1 cellular context compared by ENCODE assay signal in the genomic region with DNA sequence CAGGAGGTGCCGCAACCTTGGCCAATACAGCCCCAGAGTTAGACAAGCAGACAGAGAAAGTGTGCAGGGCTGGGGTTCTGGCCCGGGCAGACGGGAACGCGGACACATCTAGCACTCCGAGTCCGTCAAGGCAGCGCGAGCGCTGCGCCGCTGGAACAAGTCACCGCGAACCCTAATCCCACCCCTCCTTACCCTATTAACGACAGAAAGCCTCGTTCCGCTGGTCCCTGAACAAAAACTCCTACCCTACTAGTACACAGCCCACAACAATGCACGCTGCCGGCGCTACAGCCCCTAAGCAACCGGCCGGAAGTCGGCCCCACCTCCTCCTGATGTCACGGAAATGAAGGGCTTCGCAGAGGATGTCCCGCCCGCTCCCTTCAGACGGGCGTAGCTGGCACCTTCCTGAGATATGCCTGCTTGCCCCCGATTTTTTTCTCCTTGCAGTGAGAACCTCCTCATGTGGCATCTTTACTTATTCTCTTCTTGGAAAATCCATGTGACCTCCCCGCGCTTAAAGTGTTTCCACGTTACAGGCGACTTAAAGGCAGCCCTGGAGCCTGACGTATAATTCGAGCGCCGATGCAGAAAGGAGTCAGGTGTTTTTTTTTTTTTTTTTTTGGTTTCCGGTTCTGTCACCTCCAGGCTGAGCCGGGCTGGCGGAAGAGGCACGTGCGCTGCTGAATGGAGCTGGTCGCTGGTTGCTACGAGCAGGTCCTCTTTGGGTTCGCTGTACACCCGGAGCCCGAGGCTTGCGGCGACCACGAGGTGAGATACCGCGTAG.
TF ChIP-seq lines count a peak whose summit lies in the region.

A gene (minus strand): TSS at position 315 of the 784 bp plus-strand sequence. CDS start 7,066 bp downstream, outside the sequence.
A gene with protein sequence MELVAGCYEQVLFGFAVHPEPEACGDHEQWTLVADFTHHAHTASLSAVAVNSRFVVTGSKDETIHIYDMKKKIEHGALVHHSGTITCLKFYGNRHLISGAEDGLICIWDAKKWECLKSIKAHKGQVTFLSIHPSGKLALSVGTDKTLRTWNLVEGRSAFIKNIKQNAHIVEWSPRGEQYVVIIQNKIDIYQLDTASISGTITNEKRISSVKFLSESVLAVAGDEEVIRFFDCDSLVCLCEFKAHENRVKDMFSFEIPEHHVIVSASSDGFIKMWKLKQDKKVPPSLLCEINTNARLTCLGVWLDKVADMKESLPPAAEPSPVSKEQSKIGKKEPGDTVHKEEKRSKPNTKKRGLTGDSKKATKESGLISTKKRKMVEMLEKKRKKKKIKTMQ (plus strand): TSS at position 671 of the 784 bp plus-strand sequence. CDS start 14 bp downstream, at position 685.

TF ChIP-seq in HepG2, 621 proteins besides CTCF, POLR2A, EP300 and RAD21 (continued from another document and continues in another):
- TF ChIP-seq, protein P1, sequence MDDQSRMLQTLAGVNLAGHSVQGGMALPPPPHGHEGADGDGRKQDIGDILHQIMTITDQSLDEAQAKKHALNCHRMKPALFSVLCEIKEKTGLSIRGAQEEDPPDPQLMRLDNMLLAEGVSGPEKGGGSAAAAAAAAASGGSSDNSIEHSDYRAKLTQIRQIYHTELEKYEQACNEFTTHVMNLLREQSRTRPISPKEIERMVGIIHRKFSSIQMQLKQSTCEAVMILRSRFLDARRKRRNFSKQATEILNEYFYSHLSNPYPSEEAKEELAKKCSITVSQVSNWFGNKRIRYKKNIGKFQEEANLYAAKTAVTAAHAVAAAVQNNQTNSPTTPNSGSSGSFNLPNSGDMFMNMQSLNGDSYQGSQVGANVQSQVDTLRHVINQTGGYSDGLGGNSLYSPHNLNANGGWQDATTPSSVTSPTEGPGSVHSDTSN (CRISPR knock-in tag; IDR thresholded peaks at IDR 0.05; ENCODE audit: borderline replicate concordance), result no peak
- TF ChIP-seq, protein P2, sequence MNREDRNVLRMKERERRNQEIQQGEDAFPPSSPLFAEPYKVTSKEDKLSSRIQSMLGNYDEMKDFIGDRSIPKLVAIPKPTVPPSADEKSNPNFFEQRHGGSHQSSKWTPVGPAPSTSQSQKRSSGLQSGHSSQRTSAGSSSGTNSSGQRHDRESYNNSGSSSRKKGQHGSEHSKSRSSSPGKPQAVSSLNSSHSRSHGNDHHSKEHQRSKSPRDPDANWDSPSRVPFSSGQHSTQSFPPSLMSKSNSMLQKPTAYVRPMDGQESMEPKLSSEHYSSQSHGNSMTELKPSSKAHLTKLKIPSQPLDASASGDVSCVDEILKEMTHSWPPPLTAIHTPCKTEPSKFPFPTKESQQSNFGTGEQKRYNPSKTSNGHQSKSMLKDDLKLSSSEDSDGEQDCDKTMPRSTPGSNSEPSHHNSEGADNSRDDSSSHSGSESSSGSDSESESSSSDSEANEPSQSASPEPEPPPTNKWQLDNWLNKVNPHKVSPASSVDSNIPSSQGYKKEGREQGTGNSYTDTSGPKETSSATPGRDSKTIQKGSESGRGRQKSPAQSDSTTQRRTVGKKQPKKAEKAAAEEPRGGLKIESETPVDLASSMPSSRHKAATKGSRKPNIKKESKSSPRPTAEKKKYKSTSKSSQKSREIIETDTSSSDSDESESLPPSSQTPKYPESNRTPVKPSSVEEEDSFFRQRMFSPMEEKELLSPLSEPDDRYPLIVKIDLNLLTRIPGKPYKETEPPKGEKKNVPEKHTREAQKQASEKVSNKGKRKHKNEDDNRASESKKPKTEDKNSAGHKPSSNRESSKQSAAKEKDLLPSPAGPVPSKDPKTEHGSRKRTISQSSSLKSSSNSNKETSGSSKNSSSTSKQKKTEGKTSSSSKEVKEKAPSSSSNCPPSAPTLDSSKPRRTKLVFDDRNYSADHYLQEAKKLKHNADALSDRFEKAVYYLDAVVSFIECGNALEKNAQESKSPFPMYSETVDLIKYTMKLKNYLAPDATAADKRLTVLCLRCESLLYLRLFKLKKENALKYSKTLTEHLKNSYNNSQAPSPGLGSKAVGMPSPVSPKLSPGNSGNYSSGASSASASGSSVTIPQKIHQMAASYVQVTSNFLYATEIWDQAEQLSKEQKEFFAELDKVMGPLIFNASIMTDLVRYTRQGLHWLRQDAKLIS (CRISPR knock-in tag; IDR thresholded peaks at IDR 0.05), result no peak; the same call in 1 of the 2 replicates
- TF ChIP-seq MED13 (CRISPR knock-in tag; IDR thresholded peaks at IDR 0.05) (no peak), CEBPG (CRISPR knock-in tag; IDR thresholded peaks at IDR 0.05) (no peak), ZNF616 (CRISPR knock-in tag; IDR thresholded peaks at IDR 0.05; ENCODE audit: low read depth) (no peak), ZNF772 (CRISPR knock-in tag; IDR thresholded peaks at IDR 0.05) (0 out of 2 replicates have a peak, but pooled peaks have one; percentile 27), MIER2 (CRISPR knock-in tag; IDR thresholded peaks at IDR 0.05) (peak; percentile 41; the same call in 1 of the 2 replicates), NR2F1 (CRISPR knock-in tag; IDR thresholded peaks at IDR 0.05) (0 out of 4 replicates have a peak, but pooled peaks of 1 of the 2 experiments have one; percentile 21), TOPORS (CRISPR knock-in tag; IDR thresholded peaks at IDR 0.05) (peak; percentile 89), TCF7 (IDR thresholded peaks at IDR 0.05; ENCODE audit: low read depth) (no peak; the same call in 1 of the 2 replicates), GTF3A (CRISPR knock-in tag; conservative IDR thresholded peaks at IDR 0.05) (no peak), ZNF615 (CRISPR knock-in tag; IDR thresholded peaks at IDR 0.05; ENCODE audit: borderline replicate concordance) (peak; percentile 90), TP53 (CRISPR knock-in tag; conservative IDR thresholded peaks at IDR 0.05) (no peak; the same call in none of the 2 replicates), ZSCAN12 (CRISPR knock-in tag; IDR thresholded peaks at IDR 0.05) (peak; percentile 66; the same call in 1 of the 2 replicates), SP4 (CRISPR knock-in tag; IDR thresholded peaks at IDR 0.05) (peak; percentile 79; the same call in 1 of the 2 replicates), ARID2 (CRISPR knock-in tag; IDR thresholded peaks at IDR 0.05; ENCODE audit: borderline replicate concordance) (peak; percentile 87), ZNF713 (CRISPR knock-in tag; IDR thresholded peaks at IDR 0.05) (peak; percentile 50; the same call in 1 of the 2 replicates), ZFP90 (CRISPR knock-in tag; IDR thresholded peaks at IDR 0.05; ENCODE audit: borderline replicate concordance) (peak; percentile 83; the same call in 1 of the 2 replicates), ZNF256 (CRISPR knock-in tag; conservative IDR thresholded peaks at IDR 0.05) (0 out of 2 replicates have a peak, but pooled peaks have one; percentile 45), KDM5A (IDR thresholded peaks at IDR 0.05; ENCODE audit: borderline replicate concordance, low read length) (peak; percentile 94; the same call in 1 of the 2 replicates), KLF15 (CRISPR knock-in tag; IDR thresholded peaks at IDR 0.05; ENCODE audit: borderline replicate concordance) (peak; percentile 70; the same call in 1 of the 2 replicates), ZNF777 (CRISPR knock-in tag; IDR thresholded peaks at IDR 0.05) (peak; percentile 74), MIER3 (CRISPR knock-in tag; IDR thresholded peaks at IDR 0.05; ENCODE audit: borderline replicate concordance) (no peak; the same call in 1 of the 2 replicates), ZNF724P (CRISPR knock-in tag; IDR thresholded peaks at IDR 0.05; ENCODE audit: borderline replicate concordance) (no peak), PHB2 (IDR thresholded peaks at IDR 0.05; ENCODE audit: partially characterized antibody) (no peak), TBX3 (IDR thresholded peaks at IDR 0.05; ENCODE audit: borderline replicate concordance) (peak; percentile 82; the same call in 1 of the 2 replicates), SP5 (CRISPR knock-in tag; IDR thresholded peaks at IDR 0.05; ENCODE audit: borderline replicate concordance, low read depth) (peak; percentile 51; the same call in 1 of the 2 replicates), FOXP1 (IDR thresholded peaks at IDR 0.05) (no peak), FOXP1 (CRISPR knock-in tag; IDR thresholded peaks at IDR 0.05) (no peak), ZC3H13 (CRISPR knock-in tag; IDR thresholded peaks at IDR 0.05) (no peak), FOXK1 (CRISPR knock-in tag; IDR thresholded peaks at IDR 0.05; ENCODE audit: borderline replicate concordance, low read depth) (peak; percentile 92)
- TF ChIP-seq, protein P3, sequence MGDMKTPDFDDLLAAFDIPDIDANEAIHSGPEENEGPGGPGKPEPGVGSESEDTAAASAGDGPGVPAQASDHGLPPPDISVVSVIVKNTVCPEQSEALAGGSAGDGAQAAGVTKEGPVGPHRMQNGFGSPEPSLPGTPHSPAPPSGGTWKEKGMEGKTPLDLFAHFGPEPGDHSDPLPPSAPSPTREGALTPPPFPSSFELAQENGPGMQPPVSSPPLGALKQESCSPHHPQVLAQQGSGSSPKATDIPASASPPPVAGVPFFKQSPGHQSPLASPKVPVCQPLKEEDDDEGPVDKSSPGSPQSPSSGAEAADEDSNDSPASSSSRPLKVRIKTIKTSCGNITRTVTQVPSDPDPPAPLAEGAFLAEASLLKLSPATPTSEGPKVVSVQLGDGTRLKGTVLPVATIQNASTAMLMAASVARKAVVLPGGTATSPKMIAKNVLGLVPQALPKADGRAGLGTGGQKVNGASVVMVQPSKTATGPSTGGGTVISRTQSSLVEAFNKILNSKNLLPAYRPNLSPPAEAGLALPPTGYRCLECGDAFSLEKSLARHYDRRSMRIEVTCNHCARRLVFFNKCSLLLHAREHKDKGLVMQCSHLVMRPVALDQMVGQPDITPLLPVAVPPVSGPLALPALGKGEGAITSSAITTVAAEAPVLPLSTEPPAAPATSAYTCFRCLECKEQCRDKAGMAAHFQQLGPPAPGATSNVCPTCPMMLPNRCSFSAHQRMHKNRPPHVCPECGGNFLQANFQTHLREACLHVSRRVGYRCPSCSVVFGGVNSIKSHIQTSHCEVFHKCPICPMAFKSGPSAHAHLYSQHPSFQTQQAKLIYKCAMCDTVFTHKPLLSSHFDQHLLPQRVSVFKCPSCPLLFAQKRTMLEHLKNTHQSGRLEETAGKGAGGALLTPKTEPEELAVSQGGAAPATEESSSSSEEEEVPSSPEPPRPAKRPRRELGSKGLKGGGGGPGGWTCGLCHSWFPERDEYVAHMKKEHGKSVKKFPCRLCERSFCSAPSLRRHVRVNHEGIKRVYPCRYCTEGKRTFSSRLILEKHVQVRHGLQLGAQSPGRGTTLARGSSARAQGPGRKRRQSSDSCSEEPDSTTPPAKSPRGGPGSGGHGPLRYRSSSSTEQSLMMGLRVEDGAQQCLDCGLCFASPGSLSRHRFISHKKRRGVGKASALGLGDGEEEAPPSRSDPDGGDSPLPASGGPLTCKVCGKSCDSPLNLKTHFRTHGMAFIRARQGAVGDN (CRISPR knock-in tag; IDR thresholded peaks at IDR 0.05), result peak; percentile 87
- TF ChIP-seq, protein P4, sequence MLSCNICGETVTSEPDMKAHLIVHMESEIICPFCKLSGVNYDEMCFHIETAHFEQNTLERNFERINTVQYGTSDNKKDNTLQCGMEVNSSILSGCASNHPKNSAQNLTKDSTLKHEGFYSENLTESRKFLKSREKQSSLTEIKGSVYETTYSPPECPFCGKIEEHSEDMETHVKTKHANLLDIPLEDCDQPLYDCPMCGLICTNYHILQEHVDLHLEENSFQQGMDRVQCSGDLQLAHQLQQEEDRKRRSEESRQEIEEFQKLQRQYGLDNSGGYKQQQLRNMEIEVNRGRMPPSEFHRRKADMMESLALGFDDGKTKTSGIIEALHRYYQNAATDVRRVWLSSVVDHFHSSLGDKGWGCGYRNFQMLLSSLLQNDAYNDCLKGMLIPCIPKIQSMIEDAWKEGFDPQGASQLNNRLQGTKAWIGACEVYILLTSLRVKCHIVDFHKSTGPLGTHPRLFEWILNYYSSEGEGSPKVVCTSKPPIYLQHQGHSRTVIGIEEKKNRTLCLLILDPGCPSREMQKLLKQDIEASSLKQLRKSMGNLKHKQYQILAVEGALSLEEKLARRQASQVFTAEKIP (CRISPR knock-in tag; IDR thresholded peaks at IDR 0.05; ENCODE audit: borderline replicate concordance), result no peak
- TF ChIP-seq, protein P5, sequence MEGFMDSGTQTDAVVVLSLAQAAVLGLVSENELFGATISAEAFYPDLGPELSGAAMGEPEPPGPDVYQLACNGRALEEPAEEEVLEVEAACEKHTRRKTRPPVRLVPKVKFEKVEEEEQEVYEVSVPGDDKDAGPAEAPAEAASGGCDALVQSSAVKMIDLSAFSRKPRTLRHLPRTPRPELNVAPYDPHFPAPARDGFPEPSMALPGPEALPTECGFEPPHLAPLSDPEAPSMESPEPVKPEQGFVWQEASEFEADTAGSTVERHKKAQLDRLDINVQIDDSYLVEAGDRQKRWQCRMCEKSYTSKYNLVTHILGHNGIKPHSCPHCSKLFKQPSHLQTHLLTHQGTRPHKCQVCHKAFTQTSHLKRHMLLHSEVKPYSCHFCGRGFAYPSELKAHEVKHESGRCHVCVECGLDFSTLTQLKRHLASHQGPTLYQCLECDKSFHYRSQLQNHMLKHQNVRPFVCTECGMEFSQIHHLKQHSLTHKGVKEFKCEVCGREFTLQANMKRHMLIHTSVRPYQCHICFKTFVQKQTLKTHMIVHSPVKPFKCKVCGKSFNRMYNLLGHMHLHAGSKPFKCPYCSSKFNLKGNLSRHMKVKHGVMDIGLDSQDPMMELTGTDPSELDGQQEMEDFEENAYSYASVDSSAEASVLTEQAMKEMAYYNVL (CRISPR knock-in tag; IDR thresholded peaks at IDR 0.05; ENCODE audit: borderline replicate concordance), result no peak
- TF ChIP-seq, protein P6, sequence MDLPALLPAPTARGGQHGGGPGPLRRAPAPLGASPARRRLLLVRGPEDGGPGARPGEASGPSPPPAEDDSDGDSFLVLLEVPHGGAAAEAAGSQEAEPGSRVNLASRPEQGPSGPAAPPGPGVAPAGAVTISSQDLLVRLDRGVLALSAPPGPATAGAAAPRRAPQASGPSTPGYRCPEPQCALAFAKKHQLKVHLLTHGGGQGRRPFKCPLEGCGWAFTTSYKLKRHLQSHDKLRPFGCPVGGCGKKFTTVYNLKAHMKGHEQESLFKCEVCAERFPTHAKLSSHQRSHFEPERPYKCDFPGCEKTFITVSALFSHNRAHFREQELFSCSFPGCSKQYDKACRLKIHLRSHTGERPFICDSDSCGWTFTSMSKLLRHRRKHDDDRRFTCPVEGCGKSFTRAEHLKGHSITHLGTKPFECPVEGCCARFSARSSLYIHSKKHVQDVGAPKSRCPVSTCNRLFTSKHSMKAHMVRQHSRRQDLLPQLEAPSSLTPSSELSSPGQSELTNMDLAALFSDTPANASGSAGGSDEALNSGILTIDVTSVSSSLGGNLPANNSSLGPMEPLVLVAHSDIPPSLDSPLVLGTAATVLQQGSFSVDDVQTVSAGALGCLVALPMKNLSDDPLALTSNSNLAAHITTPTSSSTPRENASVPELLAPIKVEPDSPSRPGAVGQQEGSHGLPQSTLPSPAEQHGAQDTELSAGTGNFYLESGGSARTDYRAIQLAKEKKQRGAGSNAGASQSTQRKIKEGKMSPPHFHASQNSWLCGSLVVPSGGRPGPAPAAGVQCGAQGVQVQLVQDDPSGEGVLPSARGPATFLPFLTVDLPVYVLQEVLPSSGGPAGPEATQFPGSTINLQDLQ (CRISPR knock-in tag; IDR thresholded peaks at IDR 0.05), result no peak; the same call in 1 of the 2 replicates
- TF ChIP-seq, protein P7, sequence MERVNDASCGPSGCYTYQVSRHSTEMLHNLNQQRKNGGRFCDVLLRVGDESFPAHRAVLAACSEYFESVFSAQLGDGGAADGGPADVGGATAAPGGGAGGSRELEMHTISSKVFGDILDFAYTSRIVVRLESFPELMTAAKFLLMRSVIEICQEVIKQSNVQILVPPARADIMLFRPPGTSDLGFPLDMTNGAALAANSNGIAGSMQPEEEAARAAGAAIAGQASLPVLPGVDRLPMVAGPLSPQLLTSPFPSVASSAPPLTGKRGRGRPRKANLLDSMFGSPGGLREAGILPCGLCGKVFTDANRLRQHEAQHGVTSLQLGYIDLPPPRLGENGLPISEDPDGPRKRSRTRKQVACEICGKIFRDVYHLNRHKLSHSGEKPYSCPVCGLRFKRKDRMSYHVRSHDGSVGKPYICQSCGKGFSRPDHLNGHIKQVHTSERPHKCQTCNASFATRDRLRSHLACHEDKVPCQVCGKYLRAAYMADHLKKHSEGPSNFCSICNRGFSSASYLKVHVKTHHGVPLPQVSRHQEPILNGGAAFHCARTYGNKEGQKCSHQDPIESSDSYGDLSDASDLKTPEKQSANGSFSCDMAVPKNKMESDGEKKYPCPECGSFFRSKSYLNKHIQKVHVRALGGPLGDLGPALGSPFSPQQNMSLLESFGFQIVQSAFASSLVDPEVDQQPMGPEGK (CRISPR knock-in tag; IDR thresholded peaks at IDR 0.05), result no peak
